Comparison of ENCODE assay signal across 1 cellular context in genomic region chr6:111481836-111482235, GRCh38.
TF ChIP-seq lines count a peak whose summit lies in the region.

No MANE protein-coding gene starts in this region.

TF ChIP-seq in GM23338, 12 proteins besides CTCF, POLR2A, EP300 and RAD21 (continued from another document):
- TF ChIP-seq, protein P1, sequence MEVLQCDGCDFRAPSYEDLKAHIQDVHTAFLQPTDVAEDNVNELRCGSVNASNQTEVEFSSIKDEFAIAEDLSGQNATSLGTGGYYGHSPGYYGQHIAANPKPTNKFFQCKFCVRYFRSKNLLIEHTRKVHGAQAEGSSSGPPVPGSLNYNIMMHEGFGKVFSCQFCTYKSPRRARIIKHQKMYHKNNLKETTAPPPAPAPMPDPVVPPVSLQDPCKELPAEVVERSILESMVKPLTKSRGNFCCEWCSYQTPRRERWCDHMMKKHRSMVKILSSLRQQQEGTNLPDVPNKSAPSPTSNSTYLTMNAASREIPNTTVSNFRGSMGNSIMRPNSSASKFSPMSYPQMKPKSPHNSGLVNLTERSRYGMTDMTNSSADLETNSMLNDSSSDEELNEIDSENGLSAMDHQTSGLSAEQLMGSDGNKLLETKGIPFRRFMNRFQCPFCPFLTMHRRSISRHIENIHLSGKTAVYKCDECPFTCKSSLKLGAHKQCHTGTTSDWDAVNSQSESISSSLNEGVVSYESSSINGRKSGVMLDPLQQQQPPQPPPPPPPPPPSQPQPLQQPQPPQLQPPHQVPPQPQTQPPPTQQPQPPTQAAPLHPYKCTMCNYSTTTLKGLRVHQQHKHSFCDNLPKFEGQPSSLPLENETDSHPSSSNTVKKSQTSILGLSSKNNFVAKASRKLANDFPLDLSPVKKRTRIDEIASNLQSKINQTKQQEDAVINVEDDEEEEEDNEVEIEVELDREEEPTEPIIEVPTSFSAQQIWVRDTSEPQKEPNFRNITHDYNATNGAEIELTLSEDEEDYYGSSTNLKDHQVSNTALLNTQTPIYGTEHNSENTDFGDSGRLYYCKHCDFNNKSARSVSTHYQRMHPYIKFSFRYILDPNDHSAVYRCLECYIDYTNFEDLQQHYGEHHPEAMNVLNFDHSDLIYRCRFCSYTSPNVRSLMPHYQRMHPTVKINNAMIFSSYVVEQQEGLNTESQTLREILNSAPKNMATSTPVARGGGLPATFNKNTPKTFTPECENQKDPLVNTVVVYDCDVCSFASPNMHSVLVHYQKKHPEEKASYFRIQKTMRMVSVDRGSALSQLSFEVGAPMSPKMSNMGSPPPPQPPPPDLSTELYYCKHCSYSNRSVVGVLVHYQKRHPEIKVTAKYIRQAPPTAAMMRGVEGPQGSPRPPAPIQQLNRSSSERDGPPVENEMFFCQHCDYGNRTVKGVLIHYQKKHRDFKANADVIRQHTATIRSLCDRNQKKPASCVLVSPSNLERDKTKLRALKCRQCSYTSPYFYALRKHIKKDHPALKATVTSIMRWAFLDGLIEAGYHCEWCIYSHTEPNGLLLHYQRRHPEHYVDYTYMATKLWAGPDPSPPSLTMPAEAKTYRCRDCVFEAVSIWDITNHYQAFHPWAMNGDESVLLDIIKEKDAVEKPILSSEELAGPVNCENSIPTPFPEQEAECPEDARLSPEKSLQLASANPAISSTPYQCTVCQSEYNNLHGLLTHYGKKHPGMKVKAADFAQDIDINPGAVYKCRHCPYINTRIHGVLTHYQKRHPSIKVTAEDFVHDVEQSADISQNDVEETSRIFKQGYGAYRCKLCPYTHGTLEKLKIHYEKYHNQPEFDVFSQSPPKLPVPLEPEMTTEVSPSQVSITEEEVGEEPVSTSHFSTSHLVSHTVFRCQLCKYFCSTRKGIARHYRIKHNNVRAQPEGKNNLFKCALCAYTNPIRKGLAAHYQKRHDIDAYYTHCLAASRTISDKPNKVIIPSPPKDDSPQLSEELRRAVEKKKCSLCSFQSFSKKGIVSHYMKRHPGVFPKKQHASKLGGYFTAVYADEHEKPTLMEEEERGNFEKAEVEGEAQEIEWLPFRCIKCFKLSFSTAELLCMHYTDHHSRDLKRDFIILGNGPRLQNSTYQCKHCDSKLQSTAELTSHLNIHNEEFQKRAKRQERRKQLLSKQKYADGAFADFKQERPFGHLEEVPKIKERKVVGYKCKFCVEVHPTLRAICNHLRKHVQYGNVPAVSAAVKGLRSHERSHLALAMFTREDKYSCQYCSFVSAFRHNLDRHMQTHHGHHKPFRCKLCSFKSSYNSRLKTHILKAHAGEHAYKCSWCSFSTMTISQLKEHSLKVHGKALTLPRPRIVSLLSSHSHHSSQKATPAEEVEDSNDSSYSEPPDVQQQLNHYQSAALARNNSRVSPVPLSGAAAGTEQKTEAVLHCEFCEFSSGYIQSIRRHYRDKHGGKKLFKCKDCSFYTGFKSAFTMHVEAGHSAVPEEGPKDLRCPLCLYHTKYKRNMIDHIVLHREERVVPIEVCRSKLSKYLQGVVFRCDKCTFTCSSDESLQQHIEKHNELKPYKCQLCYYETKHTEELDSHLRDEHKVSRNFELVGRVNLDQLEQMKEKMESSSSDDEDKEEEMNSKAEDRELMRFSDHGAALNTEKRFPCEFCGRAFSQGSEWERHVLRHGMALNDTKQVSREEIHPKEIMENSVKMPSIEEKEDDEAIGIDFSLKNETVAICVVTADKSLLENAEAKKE (CRISPR knock-in tag; IDR thresholded peaks at IDR 0.05): no peak
- TF ChIP-seq EZH2phosphoT487 (IDR thresholded peaks at IDR 0.05; ENCODE audit: unreplicated experiment): no peak
- TF ChIP-seq ZNF114 (CRISPR knock-in tag; IDR thresholded peaks at IDR 0.05): no peak
- TF ChIP-seq ZNF331 (CRISPR knock-in tag; IDR thresholded peaks at IDR 0.05; ENCODE audit: low read depth): no peak
TF ChIP-seq in GM23338: peak in this region for 0.
